11 cellular contexts compared by ENCODE assay signal in the genomic region with DNA sequence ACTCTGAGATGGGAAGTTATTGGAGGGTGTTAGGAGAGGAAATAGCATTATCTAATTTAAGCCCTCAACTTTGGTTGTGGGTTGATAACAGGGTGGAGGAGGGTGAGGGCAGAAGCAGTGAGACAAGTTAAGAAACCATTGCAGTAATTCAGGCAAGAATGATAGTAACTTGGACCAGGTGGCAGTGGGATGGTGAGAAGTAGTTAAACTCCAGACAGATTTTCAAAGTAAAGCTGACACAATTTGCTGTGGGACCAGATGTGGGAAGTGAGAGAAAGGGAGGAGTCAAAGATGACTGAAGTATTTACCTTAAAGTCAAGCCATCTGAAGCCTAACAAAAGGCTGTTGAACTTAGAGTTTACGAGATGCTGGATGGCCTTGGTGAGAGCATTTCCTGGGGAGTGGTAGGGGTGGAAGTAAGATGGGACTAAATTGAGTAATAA.
DNase-seq lines count a peak whose midpoint lies in the region; ATAC-seq and TF ChIP-seq lines count a peak whose summit lies in the region.
"Had no signal": no experiment of that assay in that cellular context is flagged by ENCODE, and none has a peak within 500 bp of the region (broad histone marks: within the 10 kb centered on the region; RNA-seq: fewer than 3 reads in every experiment).

No MANE protein-coding gene starts in this region.

- no peak for TF ChIP-seq POLR2A in testis (IDR thresholded peaks at IDR 0.05)

- H3K9me3 Mint-ChIP-seq in activated T-cell treated with anti-CD3 and anti-CD28 coated beads, Interleukin-2, amount 50 U/mL, for 24 hours: peaks cover 2% of the 10 kb centered on the region
- H3K9me3 Mint-ChIP-seq in nephron progenitor cell (no peaks in the 10 kb centered on the region), immature natural killer cell (no peaks in the 10 kb centered on the region)
- H3K9me3 Mint-ChIP-seq: T-cell had no signal

- H3K9me3 ChIP-seq in testis: no peaks in the 10 kb centered on the region
- H3K9me3 ChIP-seq: adrenal gland had no signal

- no peaks in the 10 kb centered on the region for H3K36me3 Mint-ChIP-seq in activated T-cell treated with anti-CD3 and anti-CD28 coated beads, Interleukin-2, amount 50 U/mL, for 24 hours (ENCODE audit: low read depth)
- H3K36me3 Mint-ChIP-seq in nephron progenitor cell (ENCODE audit: low read depth): no peaks in the 10 kb centered on the region
- no peaks in the 10 kb centered on the region for H3K36me3 Mint-ChIP-seq in immature natural killer cell
- H3K36me3 Mint-ChIP-seq: T-cell had no signal

- no peaks in the 10 kb centered on the region for H3K36me3 ChIP-seq in testis (ENCODE audit: low read depth, missing control alignments)
- H3K36me3 ChIP-seq: adrenal gland had no signal

- H3K4me1 Mint-ChIP-seq in activated T-cell treated with anti-CD3 and anti-CD28 coated beads, Interleukin-2, amount 50 U/mL, for 24 hours (ENCODE audit: low read depth): peaks cover 63% of the 10 kb centered on the region
- peaks cover 51% of the 10 kb centered on the region for H3K4me1 Mint-ChIP-seq in nephron progenitor cell
- H3K4me1 Mint-ChIP-seq in immature natural killer cell: no peaks in the 10 kb centered on the region

- peak overlapping the region; percentile 19 for H3K4me3 Mint-ChIP-seq in activated T-cell treated with anti-CD3 and anti-CD28 coated beads, Interleukin-2, amount 50 U/mL, for 24 hours
- H3K4me3 Mint-ChIP-seq in nephron progenitor cell: no peak overlapping the region
- no peak overlapping the region for H3K4me3 Mint-ChIP-seq in immature natural killer cell
- H3K4me3 Mint-ChIP-seq: T-cell had no signal

- intact Hi-C loops in testis (cut with DNase I; ENCODE audit: low total_unique reads): no loop called here

- DNase-seq in activated T-cell treated with anti-CD3 and anti-CD28 coated beads, Interleukin-2, amount 50 U/mL, for 24 hours: no peak
- DNase-seq in activated T-cell treated with anti-CD3 and anti-CD28 coated beads, Interleukin-2, amount 50 U/mL, for 1 hour: no peak
- no peak for DNase-seq in nephron progenitor cell
- no peak for DNase-seq in testis
- DNase-seq in immature natural killer cell: no peak
- DNase-seq in GM10266 (ENCODE audit: extremely low spot score): no peak
- DNase-seq: adrenal gland, NCI-H1417 treated with DMSO at 0.1 percent for 48 hours, T-cell had no signal

- TF ChIP-seq CTCF in nephron progenitor cell (IDR thresholded peaks at IDR 0.05) (no peak), testis (IDR thresholded peaks at IDR 0.05) (no peak), GM10266 (IDR thresholded peaks at IDR 0.05; ENCODE audit: control insufficient read depth, insufficient read depth, low read depth, missing control alignments) (no peak)

- H3K27ac ChIP-seq in testis: no peak overlapping the region
- H3K27ac ChIP-seq: adrenal gland had no signal

- peak overlapping the region; percentile 78 for H3K27ac Mint-ChIP-seq in activated T-cell treated with anti-CD3 and anti-CD28 coated beads, Interleukin-2, amount 50 U/mL, for 24 hours
- H3K27ac Mint-ChIP-seq in nephron progenitor cell: peak overlapping the region; percentile 41
- H3K27ac Mint-ChIP-seq in immature natural killer cell: no peak overlapping the region

- no peaks in the 10 kb centered on the region for H3K27me3 ChIP-seq in testis
- H3K27me3 ChIP-seq: adrenal gland had no signal

- H3K4me1 ChIP-seq in testis: no peaks in the 10 kb centered on the region

- H3K27me3 Mint-ChIP-seq in activated T-cell treated with anti-CD3 and anti-CD28 coated beads, Interleukin-2, amount 50 U/mL, for 24 hours: no peaks in the 10 kb centered on the region
- no peaks in the 10 kb centered on the region for H3K27me3 Mint-ChIP-seq in nephron progenitor cell (ENCODE audit: low read depth, poor library complexity)
- peaks cover 3 to 6% (median 6%) of the 10 kb centered on the region in 3 donors for H3K27me3 Mint-ChIP-seq in immature natural killer cell (ENCODE audit: low read depth in 3 of 3)
- H3K27me3 Mint-ChIP-seq: T-cell had no signal

- ATAC-seq in GM21737 (IDR thresholded peaks at IDR 0.05; ENCODE audit: unreplicated experiment) (peak; percentile 37), HG03521 (IDR thresholded peaks at IDR 0.05; ENCODE audit: unreplicated experiment) (peak; percentile 34)
- ATAC-seq: T-cell had no signal

- WGBS in testis, 2 donors: 80 to 96% methylated on average over 1 of the region's 1 CpG

- H3K4me3 ChIP-seq in testis: no peak overlapping the region
- H3K4me3 ChIP-seq: adrenal gland had no signal

Comparison
In these comparisons a context has a peak if more than half of its experiments do, and no peak if none do; other contexts are left out.
1. H3K27ac Mint-ChIP-seq: peak in activated T-cell treated with anti-CD3 and anti-CD28 coated beads, Interleukin-2, amount 50 U/mL, for 24 hours (single experiment) and nephron progenitor cell (single experiment); none in immature natural killer cell (0 of 6).